In genomic region chr6:40274058-40274457, GRCh38 we compare ENCODE assay signal across 26 cellular contexts.
"Had no signal": no experiment of that assay in that cellular context is flagged by ENCODE, and none has a peak within 500 bp of the region (broad histone marks: within the 10 kb centered on the region; RNA-seq: fewer than 3 reads in every experiment).

No MANE protein-coding gene starts in this region.

- H3K36me3 ChIP-seq: brain microvascular endothelial cell, gastroesophageal sphincter, pancreas, spleen, tibial nerve had no signal

- ATAC-seq: activated CD8-positive, alpha-beta memory T cell treated with anti-CD3 and anti-CD28 coated beads, Interleukin-2, amount 10 ng/mL, durations not matched to agents 7 days and 5 days; activated CD8-positive, alpha-beta T cell treated with anti-CD3 and anti-CD28 coated beads, Interleukin-2, amount 10 ng/mL, durations not matched to agents 7 days and 5 days; activated naive CD4-positive, alpha-beta T cell treated with anti-CD3 and anti-CD28 coated beads, Interleukin-2, amount 50 U/mL, for 72 hours; gastroesophageal sphincter; naive thymus-derived CD8-positive, alpha-beta T cell; pancreas; psoas muscle; right cardiac atrium; SK-N-SH treated with all-trans-retinoic acid at 6 μM for 48 hours had no signal

- H3K4me1 ChIP-seq: gastroesophageal sphincter, psoas muscle, spleen, tibial nerve had no signal

- H3K4me3 ChIP-seq: gastroesophageal sphincter, pancreas, psoas muscle, spleen, tibial nerve had no signal

- H3K27me3 Mint-ChIP-seq: dendritic cell treated with granulocyte-macrophage colony-stimulating factor and Interleukin-4, amounts not matched to agents 40 ng/mL and 50 ng/mL, for 4 days had no signal

- H3K27me3 ChIP-seq: brain microvascular endothelial cell, gastroesophageal sphincter, pancreas, tibial nerve had no signal

- H3K9me3 ChIP-seq: gastroesophageal sphincter, pancreas, psoas muscle, spleen, tibial nerve had no signal

- H3K36me3 Mint-ChIP-seq: activated CD8-positive, alpha-beta memory T cell treated with anti-CD3 and anti-CD28 coated beads, Interleukin-2, amount 10 ng/mL, durations not matched to agents 7 days and 5 days; activated naive CD4-positive, alpha-beta T cell treated with anti-CD3 and anti-CD28 coated beads, Interleukin-2, amount 50 U/mL, for 72 hours; memory B cell; naive thymus-derived CD8-positive, alpha-beta T cell had no signal

- H3K27ac ChIP-seq: brain microvascular endothelial cell, gastroesophageal sphincter, psoas muscle, spleen, tibial nerve had no signal

- H3K27ac Mint-ChIP-seq: activated B cell treated with CpG ODN at 0.5 μM for 24 hours; activated CD8-positive, alpha-beta memory T cell treated with anti-CD3 and anti-CD28 coated beads, Interleukin-2, amount 10 ng/mL, durations not matched to agents 7 days and 5 days; activated CD8-positive, alpha-beta T cell treated with anti-CD3 and anti-CD28 coated beads, Interleukin-2, amount 10 ng/mL, durations not matched to agents 7 days and 5 days; activated naive CD4-positive, alpha-beta T cell treated with anti-CD3 and anti-CD28 coated beads, Interleukin-2, amount 50 U/mL, for 72 hours; activated T-helper 2 cell treated with anti-CD3 and anti-CD28 coated beads, Interferon-gamma antibody, Interleukin-2, Interleukin-4, amounts not matched to agents 10 μg/mL and 5 μg/mL and 100 μg/mL, durations not matched to agents 14 hours and 24 hours and 36 hours; dendritic cell treated with granulocyte-macrophage colony-stimulating factor and Interleukin-4, amounts not matched to agents 40 ng/mL and 50 ng/mL, for 4 days; memory B cell had no signal

- DNase-seq: activated B cell treated with CpG ODN at 0.5 μM for 24 hours; activated CD8-positive, alpha-beta memory T cell treated with anti-CD3 and anti-CD28 coated beads, Interleukin-2, amount 10 ng/mL, durations not matched to agents 7 days and 5 days; activated CD8-positive, alpha-beta T cell treated with anti-CD3 and anti-CD28 coated beads, Interleukin-2, amount 10 ng/mL, durations not matched to agents 7 days and 5 days; activated T-cell treated with anti-CD3 and anti-CD28 coated beads, Interleukin-2, amount 50 U/mL, for 48 hours; aorta; brain microvascular endothelial cell; caudate nucleus; head of caudate nucleus; hippocampal formation; midbrain; naive thymus-derived CD8-positive, alpha-beta T cell; nucleus accumbens; pancreas; psoas muscle; right cardiac atrium; spleen; stimulated activated naive CD4-positive, alpha-beta T cell; T-helper 2 cell had no signal

- H3K9me3 Mint-ChIP-seq: activated B cell treated with CpG ODN at 0.5 μM for 24 hours; activated naive CD4-positive, alpha-beta T cell treated with anti-CD3 and anti-CD28 coated beads, Interleukin-2, amount 50 U/mL, for 72 hours; activated T-helper 2 cell treated with anti-CD3 and anti-CD28 coated beads, Interferon-gamma antibody, Interleukin-2, Interleukin-4, amounts not matched to agents 10 μg/mL and 5 μg/mL and 100 μg/mL, durations not matched to agents 14 hours and 24 hours and 36 hours; dendritic cell treated with granulocyte-macrophage colony-stimulating factor and Interleukin-4, amounts not matched to agents 40 ng/mL and 50 ng/mL, for 4 days; memory B cell; naive thymus-derived CD8-positive, alpha-beta T cell had no signal

- H3K4me3 Mint-ChIP-seq: activated B cell treated with CpG ODN at 0.5 μM for 24 hours; activated CD8-positive, alpha-beta memory T cell treated with anti-CD3 and anti-CD28 coated beads, Interleukin-2, amount 10 ng/mL, durations not matched to agents 7 days and 5 days; activated CD8-positive, alpha-beta T cell treated with anti-CD3 and anti-CD28 coated beads, Interleukin-2, amount 10 ng/mL, durations not matched to agents 7 days and 5 days; dendritic cell treated with granulocyte-macrophage colony-stimulating factor and Interleukin-4, amounts not matched to agents 40 ng/mL and 50 ng/mL, for 4 days; memory B cell; naive thymus-derived CD8-positive, alpha-beta T cell; neural crest cell had no signal

- H3K4me1 Mint-ChIP-seq: activated B cell treated with CpG ODN at 0.5 μM for 24 hours; activated CD8-positive, alpha-beta memory T cell treated with anti-CD3 and anti-CD28 coated beads, Interleukin-2, amount 10 ng/mL, durations not matched to agents 7 days and 5 days; memory B cell; naive thymus-derived CD8-positive, alpha-beta T cell; neural crest cell had no signal
